ENCODE assay signal across 17 cellular contexts in genomic region chr11:116471608-116472007, GRCh38.
DNase-seq lines count a peak whose midpoint lies in the region; ATAC-seq and TF ChIP-seq lines count a peak whose summit lies in the region.
"Had no signal": no experiment of that assay in that cellular context is flagged by ENCODE, and none has a peak within 500 bp of the region (broad histone marks: within the 10 kb centered on the region; RNA-seq: fewer than 3 reads in every experiment).

No MANE protein-coding gene starts in this region.

- H3K9me3 Mint-ChIP-seq in nephron progenitor cell (peaks cover 12% of the 10 kb centered on the region), osteocyte (ENCODE audit: unreplicated experiment) (peaks cover 4% of the 10 kb centered on the region)
- H3K9me3 Mint-ChIP-seq: activated naive CD8-positive, alpha-beta T cell treated with anti-CD3 and anti-CD28 coated beads, Interleukin-2, amount 50 U/mL, for 24 hours; dendritic cell treated with granulocyte-macrophage colony-stimulating factor and Interleukin-4, amounts not matched to agents 40 ng/mL and 50 ng/mL, for 4 days had no signal

- peak overlapping the region; percentile 93 for H3K27ac Mint-ChIP-seq in nephron progenitor cell
- no peak overlapping the region for H3K27ac Mint-ChIP-seq in osteocyte (ENCODE audit: unreplicated experiment)
- H3K27ac Mint-ChIP-seq: activated naive CD8-positive, alpha-beta T cell treated with anti-CD3 and anti-CD28 coated beads, Interleukin-2, amount 50 U/mL, for 24 hours; dendritic cell treated with granulocyte-macrophage colony-stimulating factor and Interleukin-4, amounts not matched to agents 40 ng/mL and 50 ng/mL, for 4 days had no signal

- no peak overlapping the region for H3K27ac ChIP-seq in RWPE1
- peak overlapping the region; percentile 81 for H3K27ac ChIP-seq in epithelial cell of prostate
- H3K27ac ChIP-seq: ovary had no signal

- POLR2A ChIA-PET in RWPE1 (lab: Yijun Ruan, JAX; ENCODE audit: low non-redundant PET) = no interaction called here

- H3K4me1 Mint-ChIP-seq in nephron progenitor cell (peaks cover 75% of the 10 kb centered on the region), osteocyte (ENCODE audit: unreplicated experiment) (peaks cover 2% of the 10 kb centered on the region)
- H3K4me1 Mint-ChIP-seq: activated naive CD8-positive, alpha-beta T cell treated with anti-CD3 and anti-CD28 coated beads, Interleukin-2, amount 50 U/mL, for 24 hours had no signal

- CTCF ChIA-PET in RWPE1 (lab: Yijun Ruan, JAX) = no interaction called here

- H3K4me3 Mint-ChIP-seq in nephron progenitor cell (no peak overlapping the region), osteocyte (ENCODE audit: unreplicated experiment) (no peak overlapping the region)
- H3K4me3 Mint-ChIP-seq: activated naive CD8-positive, alpha-beta T cell treated with anti-CD3 and anti-CD28 coated beads, Interleukin-2, amount 50 U/mL, for 24 hours; dendritic cell treated with granulocyte-macrophage colony-stimulating factor and Interleukin-4, amounts not matched to agents 40 ng/mL and 50 ng/mL, for 4 days had no signal

- DNase-seq in EH (ENCODE audit: low read depth) (peak; percentile 33), RWPE1 (ENCODE audit: low spot score) (peak; percentile 70), epithelial cell of prostate (ENCODE audit: low read depth, low spot score) (no peak), nephron progenitor cell (no peak), osteocyte (ENCODE audit: extremely low spot score, unreplicated experiment) (no peak), NCI-H2081 treated with DMSO at 0.1 percent for 48 hours (lab: John Stamatoyannopoulos, UW) (no peak), NCI-H82 (lab: John Stamatoyannopoulos, UW) (no peak)
- DNase-seq: activated naive CD8-positive, alpha-beta T cell treated with anti-CD3 and anti-CD28 coated beads, Interleukin-2, amount 50 U/mL, for 24 hours; BE2C; DMS79; NCI-H1105 treated with DMSO at 0.1 percent for 48 hours; OCI-M1; ovary; stimulated activated CD4-positive, alpha-beta T cell treated with anti-CD3 and anti-CD28 coated beads, Interleukin-12 subunit alpha, Interleukin-12 subunit beta, amount 100 ng/mL, for 4 hours; SW 1271 had no signal

- ATAC-seq in GM18873 (IDR thresholded peaks at IDR 0.05; ENCODE audit: low FRiP score, unreplicated experiment) = no peak
- ATAC-seq: activated naive CD8-positive, alpha-beta T cell treated with anti-CD3 and anti-CD28 coated beads, Interleukin-2, amount 50 U/mL, for 24 hours had no signal

- H3K27me3 Mint-ChIP-seq in nephron progenitor cell (ENCODE audit: low read depth, poor library complexity) = peaks cover 10% of the 10 kb centered on the region
- H3K27me3 Mint-ChIP-seq in osteocyte (ENCODE audit: unreplicated experiment) = no peaks in the 10 kb centered on the region

- TF ChIP-seq CTCF in RWPE1 (conservative IDR thresholded peaks at IDR 0.05; ENCODE audit: low read depth) (no peak), nephron progenitor cell (IDR thresholded peaks at IDR 0.05) (no peak), osteocyte (IDR thresholded peaks at IDR 0.05) (no peak)

- H3K36me3 Mint-ChIP-seq in nephron progenitor cell (ENCODE audit: low read depth) = peaks cover 6% of the 10 kb centered on the region
- H3K36me3 Mint-ChIP-seq in osteocyte (ENCODE audit: unreplicated experiment) = no peaks in the 10 kb centered on the region

Comparison
In these comparisons a context has a peak if more than half of its experiments do, and no peak if none do; other contexts are left out.
1. DNase-seq: peak in EH (single experiment) and RWPE1 (single experiment); none in epithelial cell of prostate (single experiment), nephron progenitor cell (single experiment), osteocyte (single experiment), NCI-H2081 treated with DMSO at 0.1 percent for 48 hours (single experiment) and NCI-H82 (single experiment).